In genomic region chr3:189966843-189967242, GRCh38 we compare ENCODE assay signal across 17 cellular contexts.
DNase-seq lines count a peak whose midpoint lies in the region; ATAC-seq, FAIRE-seq and TF ChIP-seq lines count a peak whose summit lies in the region.
"Had no signal": no experiment of that assay in that cellular context is flagged by ENCODE, and none has a peak within 500 bp of the region (broad histone marks: within the 10 kb centered on the region; RNA-seq: fewer than 3 reads in every experiment).

No MANE protein-coding gene starts in this region.

- TF ChIP-seq CTCF in GM12878 (IDR thresholded peaks at IDR 0.05 in 2 of 3, conservative IDR thresholded peaks at IDR 0.05 in 1 of 3; ENCODE audit: control insufficient read depth in 2 of 3, extremely low read depth in 1 of 3, insufficient read depth in 1 of 3, low read depth in 3 of 3, low read length in 3 of 3) (no peak), gastroesophageal sphincter (IDR thresholded peaks at IDR 0.05) (no peak)

- H3K79me2 ChIP-seq in GM12878 (ENCODE audit: control insufficient read depth, insufficient read depth, low read length), result no peaks in the 10 kb centered on the region

- no peak for FAIRE-seq in GM12878 (lab: Jason Lieb, UNC)

- peaks cover 3% of the 10 kb centered on the region for H3K27me3 Mint-ChIP-seq in activated CD8-positive, alpha-beta T cell treated with anti-CD3 and anti-CD28 coated beads, Interleukin-2, amount 10 ng/mL, durations not matched to agents 7 days and 5 days (ENCODE audit: low read depth)
- H3K27me3 Mint-ChIP-seq: activated CD4-positive, alpha-beta memory T cell treated with anti-CD3 and anti-CD28 coated beads for 36 hours had no signal

- in situ Hi-C loops in GM12878 (cut with MboI), result loop anchor here (10.0 kb wide), 2 partner anchors 358 to 418 kb away; partner anchors contain the start of genes CLDN1 and CLDN16

- H3K4me1 ChIP-seq in GM12878 (ENCODE audit: control insufficient read depth, insufficient read depth, low read length) (no peaks in the 10 kb centered on the region), gastroesophageal sphincter (peaks cover 0 to 6% (median 0%) of the 10 kb centered on the region in 3 donors)

- no peaks in the 10 kb centered on the region for H4K20me1 ChIP-seq in GM12878 (ENCODE audit: control insufficient read depth, insufficient read depth)

- H3K4me2 ChIP-seq in GM12878 (ENCODE audit: control insufficient read depth, insufficient read depth), result no peak overlapping the region

- CTCF ChIA-PET in GM12878 (lab: Yijun Ruan, JAX), result interaction anchor here (0.6 to 5.6 kb wide), 40 partner anchors 9 to 1084 kb away, joined by 3 to 45 read pairs (median 4); partner anchors contain the start of genes CLDN1 and P3H2
- CTCF ChIA-PET in activated CD8-positive, alpha-beta T cell treated with anti-CD3 and anti-CD28 coated beads, Interleukin-2, amount 10 ng/mL, durations not matched to agents 7 days and 5 days (lab: Charles Lee), result interaction anchor here (1.0 to 1.9 kb wide), 8 partner anchors 9 to 355 kb away, joined by 3 to 10 read pairs (median 3); partner anchors contain the start of gene CLDN1

- DNase-seq in GM12878 (ENCODE audit: low read depth, low spot score) (no peak), GDM1 (lab: John Stamatoyannopoulos, UW) (no peak)
- no peak for DNase-seq in activated CD8-positive, alpha-beta T cell treated with anti-CD3 and anti-CD28 coated beads, Interleukin-2, amount 10 ng/mL, durations not matched to agents 7 days and 5 days
- DNase-seq: activated CD4-positive, alpha-beta memory T cell treated with anti-CD3 and anti-CD28 coated beads for 36 hours; cortex of kidney; NCI-H1417 treated with DMSO at 0.1 percent for 48 hours; ovary; SIG-M5; sigmoid colon; stimulated activated naive CD8-positive, alpha-beta T cell treated with anti-CD3 and anti-CD28 coated beads, Interleukin-15, Interleukin-2, amounts not matched to agents 100 U/mL and 50 U/mL, for 24 hours had no signal

- no TSS peak for BruUV-seq in GM12878 (replicated peaks; lab: Mats Ljungman, UMichigan)

- H3K27ac ChIP-seq in GM12878 (ENCODE audit: control insufficient read depth, insufficient read depth), result no peak overlapping the region
- H3K27ac ChIP-seq in gastroesophageal sphincter, result no peak overlapping the region
- H3K27ac ChIP-seq: ovary, sigmoid colon had no signal

- RAD21 ChIA-PET in GM12878 (lab: Charles Lee; ENCODE audit: unreplicated experiment), result interaction anchor here (0.8 to 2.8 kb wide), 16 partner anchors 13 to 730 kb away, joined by 3 to 22 read pairs (median 4); partner anchors contain the start of gene P3H2

- ATAC-seq in GM19035 (IDR thresholded peaks at IDR 0.05; ENCODE audit: unreplicated experiment) (peak; percentile 73), GM21717 (IDR thresholded peaks at IDR 0.05; ENCODE audit: unreplicated experiment) (peak; percentile 93), HG03045 (IDR thresholded peaks at IDR 0.05; ENCODE audit: unreplicated experiment) (peak; percentile 60), GM12878 (peak; percentile 80), gastroesophageal sphincter (no peak)
- ATAC-seq in activated CD8-positive, alpha-beta T cell treated with anti-CD3 and anti-CD28 coated beads, Interleukin-2, amount 10 ng/mL, durations not matched to agents 7 days and 5 days, result no peak
- ATAC-seq: stimulated activated naive CD8-positive, alpha-beta T cell treated with anti-CD3 and anti-CD28 coated beads, Interleukin-15, Interleukin-2, amounts not matched to agents 100 U/mL and 50 U/mL, for 24 hours had no signal

- no peaks in the 10 kb centered on the region for H3K4me1 Mint-ChIP-seq in activated CD8-positive, alpha-beta T cell treated with anti-CD3 and anti-CD28 coated beads, Interleukin-2, amount 10 ng/mL, durations not matched to agents 7 days and 5 days (ENCODE audit: low read depth)

- H3K4me3 ChIP-seq in GM12878, result no peak overlapping the region
- H3K4me3 ChIP-seq in gastroesophageal sphincter, result no peak overlapping the region
- H3K4me3 ChIP-seq: ovary, sigmoid colon had no signal

- no peak for TF ChIP-seq POLR2A in GM12878 (IDR thresholded peaks at IDR 0.05; ENCODE audit: low read depth, low read length)
- no peak for TF ChIP-seq POLR2A in gastroesophageal sphincter (IDR thresholded peaks at IDR 0.05)

- no peak overlapping the region for H3K27ac Mint-ChIP-seq in activated CD8-positive, alpha-beta T cell treated with anti-CD3 and anti-CD28 coated beads, Interleukin-2, amount 10 ng/mL, durations not matched to agents 7 days and 5 days
- H3K27ac Mint-ChIP-seq: activated CD4-positive, alpha-beta memory T cell treated with anti-CD3 and anti-CD28 coated beads for 36 hours; activated naive CD8-positive, alpha-beta T cell; activated T-helper 1 cell treated with anti-CD3 and anti-CD28 coated beads, Interleukin-12 subunit alpha, Interleukin-12 subunit beta, Interleukin-2, Interleukin-4 antibody, amounts not matched to agents 30 ng/mL and 10 ng/mL and 1 ng/mL, durations not matched to agents 14 hours and 24 hours and 36 hours; brain had no signal

- H3K9me3 ChIP-seq in GM12878 (replicated peaks; ENCODE audit: control insufficient read depth, insufficient read depth, low read length), result no peaks in the 10 kb centered on the region
- no peaks in the 10 kb centered on the region for H3K9me3 ChIP-seq in gastroesophageal sphincter
- H3K9me3 ChIP-seq: ovary, sigmoid colon had no signal

- intact Hi-C loops in GM12878 (cut with micrococcal nuclease; ENCODE audit: unreplicated experiment), result loop anchor here (1.0 to 5.0 kb wide), 7 partner anchors 130 to 1085 kb away; no protein-coding TSS in a partner anchor

- H3K9ac ChIP-seq in GM12878 (ENCODE audit: control insufficient read depth, insufficient read depth, low read length), result no peak overlapping the region

- H3K36me3 ChIP-seq in GM12878 (ENCODE audit: control insufficient read depth in 2 of 2, insufficient read depth in 2 of 2, low read length in 1 of 2) (no peaks in the 10 kb centered on the region), gastroesophageal sphincter (peaks cover 0 to 14% of the 10 kb centered on the region in 2 donors)
- H3K36me3 ChIP-seq: ovary had no signal

- SMC1A ChIA-PET in GM12878 (lab: Charles Lee; ENCODE audit: uncharacterized antibody, unreplicated experiment), result interaction anchor here (0.7 to 3.7 kb wide), 34 partner anchors 11 to 493 kb away, joined by 3 to 28 read pairs (median 4); partner anchors contain the start of genes CLDN1 and P3H2

- POLR2A ChIA-PET in GM12878 (lab: Charles Lee), result no interaction called here
- POLR2A ChIA-PET in activated CD8-positive, alpha-beta T cell treated with anti-CD3 and anti-CD28 coated beads, Interleukin-2, amount 10 ng/mL, durations not matched to agents 7 days and 5 days (lab: Charles Lee), result no interaction called here

- H3K9me3 Mint-ChIP-seq in activated CD8-positive, alpha-beta T cell treated with anti-CD3 and anti-CD28 coated beads, Interleukin-2, amount 10 ng/mL, durations not matched to agents 7 days and 5 days (ENCODE audit: insufficient read depth), result no peaks in the 10 kb centered on the region
- H3K9me3 Mint-ChIP-seq: activated CD4-positive, alpha-beta memory T cell treated with anti-CD3 and anti-CD28 coated beads for 36 hours; activated T-helper 1 cell treated with anti-CD3 and anti-CD28 coated beads, Interleukin-12 subunit alpha, Interleukin-12 subunit beta, Interleukin-2, Interleukin-4 antibody, amounts not matched to agents 30 ng/mL and 10 ng/mL and 1 ng/mL, durations not matched to agents 14 hours and 24 hours and 36 hours; brain had no signal

- WGBS in GM12878 (ENCODE audit: insufficient coverage, insufficient replicate concordance, low lambda C conversion rate, missing lambda C conversion rate), result 8% methylated on average over 5 of the region's 5 CpGs
- 41 to 53% methylated on average over 5 of the region's 5 CpGs for whole genome bisulfite sequencing in gastroesophageal sphincter (ENCODE audit: low coverage in 1 of 2), 2 donors

- no peak overlapping the region for H3K4me3 Mint-ChIP-seq in activated CD8-positive, alpha-beta T cell treated with anti-CD3 and anti-CD28 coated beads, Interleukin-2, amount 10 ng/mL, durations not matched to agents 7 days and 5 days
- H3K4me3 Mint-ChIP-seq: activated CD4-positive, alpha-beta memory T cell treated with anti-CD3 and anti-CD28 coated beads for 36 hours; activated naive CD8-positive, alpha-beta T cell; activated T-helper 1 cell treated with anti-CD3 and anti-CD28 coated beads, Interleukin-12 subunit alpha, Interleukin-12 subunit beta, Interleukin-2, Interleukin-4 antibody, amounts not matched to agents 30 ng/mL and 10 ng/mL and 1 ng/mL, durations not matched to agents 14 hours and 24 hours and 36 hours; brain had no signal

- H3K27me3 ChIP-seq in GM12878 (replicated peaks in 1 of 2; ENCODE audit: control insufficient read depth in 2 of 2, insufficient read depth in 2 of 2, low read length in 1 of 2) (no peaks in the 10 kb centered on the region), gastroesophageal sphincter (no peaks in the 10 kb centered on the region)
- H3K27me3 ChIP-seq: sigmoid colon had no signal

- H2AFZ ChIP-seq in GM12878 (ENCODE audit: control insufficient read depth, low read depth, low read length), result no peak overlapping the region

- no peak; a peak in 1 of 4 replicates for TF ChIP-seq EP300 in GM12878 (IDR thresholded peaks at IDR 0.05; ENCODE audit: borderline replicate concordance in 1 of 2, control insufficient read depth in 1 of 2, low read depth in 2 of 2, low read length in 2 of 2)
- no peak for TF ChIP-seq EP300 in gastroesophageal sphincter (IDR thresholded peaks at IDR 0.05)

- TF ChIP-seq RAD21 in GM12878 (IDR thresholded peaks at IDR 0.05; ENCODE audit: insufficient read depth, low read depth, low read length), result no peak

- H3K36me3 Mint-ChIP-seq in activated CD8-positive, alpha-beta T cell treated with anti-CD3 and anti-CD28 coated beads, Interleukin-2, amount 10 ng/mL, durations not matched to agents 7 days and 5 days (ENCODE audit: low read depth), result no peaks in the 10 kb centered on the region
- H3K36me3 Mint-ChIP-seq: activated CD4-positive, alpha-beta memory T cell treated with anti-CD3 and anti-CD28 coated beads for 36 hours; activated naive CD8-positive, alpha-beta T cell had no signal

TF ChIP-seq in GM12878, 131 proteins besides CTCF, POLR2A, EP300 and RAD21 (continues in another document):
- TF ChIP-seq JUNB (IDR thresholded peaks at IDR 0.05), result peak; percentile 67
- TF ChIP-seq CBX5 (IDR thresholded peaks at IDR 0.05; ENCODE audit: low read depth), result no peak
- 0 out of 2 replicates have a peak, but pooled peaks have one; percentile 6 for TF ChIP-seq RUNX3 (IDR thresholded peaks at IDR 0.05; ENCODE audit: low read length)
- peak in 1 of 2 experiments; percentile 64; a peak in 2 of 4 replicates for TF ChIP-seq IKZF2 (IDR thresholded peaks at IDR 0.05)
- 0 out of 2 replicates have a peak, but pooled peaks have one; percentile 18 for TF ChIP-seq CREB1 (IDR thresholded peaks at IDR 0.05; ENCODE audit: low read depth)
- no peak for TF ChIP-seq KLF5 (IDR thresholded peaks at IDR 0.05; ENCODE audit: partially characterized antibody)
- TF ChIP-seq GABPA (IDR thresholded peaks at IDR 0.05; ENCODE audit: low read depth), result 0 out of 2 replicates have a peak, but pooled peaks have one; percentile 12

Comparison
In these comparisons a context has a peak if more than half of its experiments do, and no peak if none do; other contexts are left out.
1. ATAC-seq: peak in GM19035 (single experiment), GM21717 (single experiment), HG03045 (single experiment) and GM12878 (single experiment); none in gastroesophageal sphincter (single experiment) and activated CD8-positive, alpha-beta T cell treated with anti-CD3 and anti-CD28 coated beads, Interleukin-2, amount 10 ng/mL, durations not matched to agents 7 days and 5 days (single experiment).